In the genomic region with DNA sequence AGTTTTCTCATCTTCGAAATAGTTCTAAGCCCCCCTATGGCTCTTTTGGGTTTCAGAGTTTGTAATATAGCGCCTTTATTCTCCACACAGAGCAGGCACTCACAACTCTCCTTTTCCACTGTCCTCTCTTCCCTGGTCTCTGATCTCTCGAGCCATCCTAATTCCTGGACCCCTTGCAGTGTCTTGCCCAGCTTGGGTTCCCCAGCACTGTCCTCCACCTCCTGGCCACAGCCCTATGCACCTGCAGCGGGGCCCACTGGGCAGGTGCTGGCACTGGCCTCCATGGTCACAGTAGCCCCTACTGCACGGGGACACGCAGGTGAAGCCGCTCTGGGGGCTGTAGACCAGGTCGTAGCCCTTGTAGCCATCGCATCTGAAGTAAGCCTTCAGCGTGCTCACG, we compare ENCODE assay signal across 2 cellular contexts.
TF ChIP-seq lines count a peak whose summit lies in the region.

No MANE protein-coding gene starts in this region.

TF ChIP-seq in SK-N-SH, 30 proteins besides CTCF, POLR2A, EP300 and RAD21:
- TF ChIP-seq EZH2phosphoT487 (IDR thresholded peaks at IDR 0.05; ENCODE audit: borderline replicate concordance, low read depth), result no peak
- TF ChIP-seq GATA2 (CRISPR knock-in tag; IDR thresholded peaks at IDR 0.05), result no peak
- TF ChIP-seq USF1 (IDR thresholded peaks at IDR 0.05; ENCODE audit: borderline replicate concordance, low read depth), result no peak
- TF ChIP-seq POLR2AphosphoS5 (IDR thresholded peaks at IDR 0.05; ENCODE audit: low read depth, low read length), result no peak
- no peak for TF ChIP-seq FOXM1 (IDR thresholded peaks at IDR 0.05; ENCODE audit: low read depth)
- no peak for TF ChIP-seq ZBTB33 (IDR thresholded peaks at IDR 0.05; ENCODE audit: borderline replicate concordance, low read depth)
- no peak for TF ChIP-seq SMC3 (IDR thresholded peaks at IDR 0.05; ENCODE audit: low read depth, low read length)
- no peak for TF ChIP-seq ELF1 (IDR thresholded peaks at IDR 0.05)
- TF ChIP-seq YY1 (IDR thresholded peaks at IDR 0.05; ENCODE audit: low read depth), result no peak
- no peak for TF ChIP-seq RCOR1 (IDR thresholded peaks at IDR 0.05; ENCODE audit: low read length)
- TF ChIP-seq MXI1 (IDR thresholded peaks at IDR 0.05; ENCODE audit: low read depth, low read length), result no peak
- no peak for TF ChIP-seq NFIC (IDR thresholded peaks at IDR 0.05; ENCODE audit: borderline replicate concordance)

TF ChIP-seq in SK-N-SH treated with all-trans-retinoic acid at 6 μM for 48 hours, 23 proteins besides CTCF, POLR2A, EP300 and RAD21:
- no peak for TF ChIP-seq ISL1 (CRISPR knock-in tag; IDR thresholded peaks at IDR 0.05)
- TF ChIP-seq SNAI2 (CRISPR knock-in tag; IDR thresholded peaks at IDR 0.05), result no peak
- no peak for TF ChIP-seq TOX (CRISPR knock-in tag; IDR thresholded peaks at IDR 0.05; ENCODE audit: borderline replicate concordance)
- no peak for TF ChIP-seq ZNF8 (CRISPR knock-in tag; IDR thresholded peaks at IDR 0.05)
- TF ChIP-seq ZNF565 (CRISPR knock-in tag; conservative IDR thresholded peaks at IDR 0.05; ENCODE audit: low read depth), result no peak
- no peak for TF ChIP-seq ZC3H10 (CRISPR knock-in tag; IDR thresholded peaks at IDR 0.05)
